ENCODE assay signal across 1 cellular context in genomic region chr14:36028218-36028617, GRCh38.
TF ChIP-seq lines count a peak whose summit lies in the region.

No MANE protein-coding gene starts in this region.

TF ChIP-seq in WTC11, 78 proteins besides CTCF, POLR2A, EP300 and RAD21 (continued from another document):
- TF ChIP-seq STAT6 (CRISPR knock-in tag; conservative IDR thresholded peaks at IDR 0.05; ENCODE audit: low read depth): no peak
- no peak for TF ChIP-seq ETV6 (CRISPR knock-in tag; IDR thresholded peaks at IDR 0.05)
- TF ChIP-seq JUN (CRISPR knock-in tag; IDR thresholded peaks at IDR 0.05): no peak
- no peak for TF ChIP-seq ZNF317 (CRISPR knock-in tag; IDR thresholded peaks at IDR 0.05; ENCODE audit: borderline replicate concordance, low read depth)
- no peak for TF ChIP-seq PRRX2 (CRISPR knock-in tag; IDR thresholded peaks at IDR 0.05)
